In the genomic region with DNA sequence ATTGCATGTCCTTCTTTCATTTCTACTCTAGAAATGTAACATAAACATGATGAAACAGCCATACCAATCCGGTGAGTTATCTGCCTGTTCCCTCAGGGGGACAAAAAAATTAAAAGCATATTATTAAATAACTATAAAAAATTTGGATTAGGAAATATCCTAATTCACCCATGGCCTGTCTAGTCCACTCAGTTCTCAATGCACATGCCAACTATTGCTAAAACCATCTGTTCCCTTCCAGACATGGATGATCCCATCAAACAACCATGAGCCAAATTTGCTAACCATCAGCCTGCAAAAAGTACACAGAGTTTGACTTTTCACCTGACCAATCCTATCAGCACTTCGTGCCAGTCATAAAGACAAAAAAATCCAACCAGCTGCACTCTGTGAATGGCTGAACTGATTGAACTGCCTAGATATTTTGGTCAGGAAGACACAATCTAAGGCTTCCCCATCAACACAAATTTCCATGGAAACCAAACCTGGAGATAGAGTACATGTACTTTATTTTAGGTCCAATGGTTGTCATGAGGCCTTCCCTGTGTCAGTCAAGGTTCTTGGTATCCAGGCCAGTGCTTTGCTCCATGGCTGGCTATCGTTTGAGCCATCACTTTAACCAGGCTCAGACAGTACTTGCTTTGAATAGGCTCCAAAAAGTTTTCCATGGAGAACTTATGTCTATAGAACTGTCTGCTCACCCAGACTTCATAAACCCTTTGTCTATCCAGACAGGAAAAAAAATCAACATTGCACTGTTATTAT, we compare ENCODE assay signal across 18 cellular contexts.
A peak's percentile ranks its signal among the peaks of the same experiment; 100 is the strongest.
DNase-seq lines count a peak whose midpoint lies in the region; TF ChIP-seq lines count a peak whose summit lies in the region.
"Had no signal": no experiment of that assay in that cellular context is flagged by ENCODE, and none has a peak within 500 bp of the region (broad histone marks: within the 10 kb centered on the region; RNA-seq: fewer than 3 reads in every experiment).

No MANE protein-coding gene starts in this region.

- H3K4me1 Mint-ChIP-seq in activated CD4-positive, alpha-beta memory T cell treated with anti-CD3 and anti-CD28 coated beads for 36 hours (ENCODE audit: low read depth) = peaks cover 3% of the 10 kb centered on the region

- no peaks in the 10 kb centered on the region for H3K27me3 Mint-ChIP-seq in activated CD4-positive, alpha-beta memory T cell treated with anti-CD3 and anti-CD28 coated beads for 36 hours
- H3K27me3 Mint-ChIP-seq: activated naive CD8-positive, alpha-beta T cell; natural killer cell treated with Interleukin-12 subunit alpha and Interleukin-12 subunit beta and Interleukin-15 and Interleukin-18, amount 100 ng/mL, for 72 hours had no signal

- peak; percentile 75 for DNase-seq in AG20443 (ENCODE audit: low spot score)
- DNase-seq in adipocyte (ENCODE audit: low read depth) = peak; percentile 96
- DNase-seq in fibroblast of the aortic adventitia (ENCODE audit: low read depth) = peak; percentile 95
- no peak for DNase-seq in COLO829 (ENCODE audit: low spot score)
- no peak for DNase-seq in pons (ENCODE audit: low spot score)
- no peak for DNase-seq in NK-92 treated with Interleukin-12 subunit alpha and Interleukin-12 subunit beta, amount 100 ng/mL, for 24 hours (lab: John Stamatoyannopoulos, UW)
- no peak for DNase-seq in activated CD4-positive, alpha-beta memory T cell treated with anti-CD3 and anti-CD28 coated beads for 36 hours
- DNase-seq: activated CD4-positive, CD25-positive, alpha-beta regulatory T cell treated with anti-CD3 and anti-CD28 coated beads, Interleukin-2, amount 50 U/mL, for 72 hours; C1 segment of cervical spinal cord; DMS79 treated with DMSO at 0.1 percent for 48 hours; MV-4-11; NCI-H748 treated with DMSO at 0.1 percent for 48 hours; right lobe of liver; stimulated activated CD4-positive, alpha-beta T cell treated with anti-CD3 and anti-CD28 coated beads, Interleukin-4, amount 100 ng/mL, for 24 hours; T-helper 2 cell had no signal

- CTCF ChIA-PET in activated CD4-positive, alpha-beta memory T cell treated with anti-CD3 and anti-CD28 coated beads for 36 hours (lab: Charles Lee) = no interaction called here

- H3K27ac Mint-ChIP-seq in activated CD4-positive, alpha-beta memory T cell treated with anti-CD3 and anti-CD28 coated beads for 36 hours = no peak overlapping the region
- H3K27ac Mint-ChIP-seq: activated naive CD8-positive, alpha-beta T cell; natural killer cell treated with Interleukin-12 subunit alpha and Interleukin-12 subunit beta and Interleukin-15 and Interleukin-18, amount 100 ng/mL, for 72 hours had no signal

- H3K36me3 ChIP-seq in adipocyte (ENCODE audit: control insufficient read depth, insufficient read depth, low read length, severe bottlenecking) (peaks cover 3% of the 10 kb centered on the region), skeletal muscle satellite cell (ENCODE audit: insufficient read depth, low read length) (no peaks in the 10 kb centered on the region)
- H3K36me3 ChIP-seq: right lobe of liver had no signal

- H3K4me3 ChIP-seq in adipocyte (ENCODE audit: low read length) (peak overlapping the region; percentile 38), fibroblast of the aortic adventitia (ENCODE audit: low read depth, low read length) (no peak overlapping the region), skeletal muscle satellite cell (ENCODE audit: low read length) (no peak overlapping the region)
- H3K4me3 ChIP-seq: right lobe of liver had no signal

- H3K36me3 Mint-ChIP-seq in activated CD4-positive, alpha-beta memory T cell treated with anti-CD3 and anti-CD28 coated beads for 36 hours = no peaks in the 10 kb centered on the region
- H3K36me3 Mint-ChIP-seq: activated naive CD8-positive, alpha-beta T cell; natural killer cell treated with Interleukin-12 subunit alpha and Interleukin-12 subunit beta and Interleukin-15 and Interleukin-18, amount 100 ng/mL, for 72 hours had no signal

- POLR2A ChIA-PET in activated CD4-positive, alpha-beta memory T cell treated with anti-CD3 and anti-CD28 coated beads for 36 hours (lab: Charles Lee) = no interaction called here

- no peaks in the 10 kb centered on the region for H3K9me3 ChIP-seq in adipocyte (ENCODE audit: control insufficient read depth, low read length)
- H3K9me3 ChIP-seq in skeletal muscle satellite cell (replicated peaks; ENCODE audit: low read length) = no peaks in the 10 kb centered on the region
- H3K9me3 ChIP-seq: right lobe of liver had no signal

- H3K4me1 ChIP-seq in adipocyte (ENCODE audit: control insufficient read depth, insufficient read depth, low read length) (peaks cover 45% of the 10 kb centered on the region), skeletal muscle satellite cell (ENCODE audit: control insufficient read depth, insufficient read depth, low read length) (peaks cover 45% of the 10 kb centered on the region)
- H3K4me1 ChIP-seq: right lobe of liver had no signal

- H3K4me2 ChIP-seq in skeletal muscle satellite cell (ENCODE audit: low read length) = peak overlapping the region; percentile 1

- H3K9me3 Mint-ChIP-seq in activated CD4-positive, alpha-beta memory T cell treated with anti-CD3 and anti-CD28 coated beads for 36 hours = no peaks in the 10 kb centered on the region
- H3K9me3 Mint-ChIP-seq: natural killer cell treated with Interleukin-12 subunit alpha and Interleukin-12 subunit beta and Interleukin-15 and Interleukin-18, amount 100 ng/mL, for 72 hours had no signal

- H3K4me3 Mint-ChIP-seq in activated CD4-positive, alpha-beta memory T cell treated with anti-CD3 and anti-CD28 coated beads for 36 hours = no peak overlapping the region
- H3K4me3 Mint-ChIP-seq: activated naive CD8-positive, alpha-beta T cell; natural killer cell treated with Interleukin-12 subunit alpha and Interleukin-12 subunit beta and Interleukin-15 and Interleukin-18, amount 100 ng/mL, for 72 hours had no signal

- peak overlapping the region; percentile 71 for H3K9ac ChIP-seq in adipocyte (ENCODE audit: low read length)
- peak overlapping the region; percentile 56 for H3K9ac ChIP-seq in skeletal muscle satellite cell (ENCODE audit: low read depth, low read length)

- intact Hi-C loops in activated CD4-positive, alpha-beta memory T cell treated with anti-CD3 and anti-CD28 coated beads for 36 hours (cut with micrococcal nuclease) = no loop called here

- no peak for TF ChIP-seq CTCF in fibroblast of the aortic adventitia (IDR thresholded peaks at IDR 0.05; ENCODE audit: insufficient read depth, low read length)

- H3K27me3 ChIP-seq in adipocyte (replicated peaks; ENCODE audit: control insufficient read depth, insufficient read depth, low read length) (no peaks in the 10 kb centered on the region), skeletal muscle satellite cell (ENCODE audit: control insufficient read depth, insufficient read depth, low read length) (no peaks in the 10 kb centered on the region)
- H3K27me3 ChIP-seq: right lobe of liver had no signal

Comparison
In these comparisons a context has a peak if more than half of its experiments do, and no peak if none do; other contexts are left out.
1. DNase-seq: peak in AG20443 (single experiment), adipocyte (single experiment) and fibroblast of the aortic adventitia (single experiment); none in COLO829 (single experiment), pons (single experiment), NK-92 treated with Interleukin-12 subunit alpha and Interleukin-12 subunit beta, amount 100 ng/mL, for 24 hours (single experiment) and activated CD4-positive, alpha-beta memory T cell treated with anti-CD3 and anti-CD28 coated beads for 36 hours (single experiment).